1 cellular context compared by ENCODE assay signal in genomic region chr20:39269031-39269461, GRCh38.
TF ChIP-seq lines count a peak whose summit lies in the region.

No MANE protein-coding gene starts in this region.

TF ChIP-seq in HepG2, 621 proteins besides CTCF, POLR2A, EP300 and RAD21 (continued from another document and continues in another):
- TF ChIP-seq PRDM4 (CRISPR knock-in tag; IDR thresholded peaks at IDR 0.05; ENCODE audit: borderline replicate concordance) (no peak), ARID4A (CRISPR knock-in tag; IDR thresholded peaks at IDR 0.05; ENCODE audit: borderline replicate concordance) (no peak), ZBTB14 (CRISPR knock-in tag; IDR thresholded peaks at IDR 0.05) (no peak), SUZ12 (IDR thresholded peaks at IDR 0.05; ENCODE audit: low read depth, low read length) (no peak), ZFP36L1 (CRISPR knock-in tag; IDR thresholded peaks at IDR 0.05) (no peak), ZNF574 (CRISPR knock-in tag; IDR thresholded peaks at IDR 0.05) (peak; percentile 42; the same call in 1 of the 2 replicates), IRF9 (CRISPR knock-in tag; IDR thresholded peaks at IDR 0.05; ENCODE audit: borderline replicate concordance) (no peak), ZNF20 (CRISPR knock-in tag; IDR thresholded peaks at IDR 0.05) (no peak), ATF1 (CRISPR knock-in tag; IDR thresholded peaks at IDR 0.05) (no peak), CBX1 (IDR thresholded peaks at IDR 0.05; ENCODE audit: low read depth) (no peak), FUBP1 (CRISPR knock-in tag; IDR thresholded peaks at IDR 0.05; ENCODE audit: borderline replicate concordance) (0 out of 2 replicates have a peak, but pooled peaks have one; percentile 43), GABPB1 (CRISPR knock-in tag; IDR thresholded peaks at IDR 0.05) (peak; percentile 33; the same call in 1 of the 2 replicates), BORCS8-MEF2B (CRISPR knock-in tag; IDR thresholded peaks at IDR 0.05) (peak; percentile 27; the same call in 1 of the 2 replicates), ZNF142 (CRISPR knock-in tag; IDR thresholded peaks at IDR 0.05) (no peak), CREM (IDR thresholded peaks at IDR 0.05) (no peak), CREM (CRISPR knock-in tag; IDR thresholded peaks at IDR 0.05) (no peak), ZNF709 (CRISPR knock-in tag; IDR thresholded peaks at IDR 0.05) (no peak), ZNF318 (CRISPR knock-in tag; IDR thresholded peaks at IDR 0.05) (no peak), ATM (IDR thresholded peaks at IDR 0.05; ENCODE audit: borderline replicate concordance) (no peak)
